19 cellular contexts compared by ENCODE assay signal in genomic region chr17:32826076-32826475, GRCh38. TPM values are rescaled to one million over a fixed set of nuclear protein-coding genes. Genes with fewer than 3 reads are reported as not detected.
A peak's percentile ranks its signal among the peaks of the same experiment; 100 is the strongest.
DNase-seq lines count a peak whose midpoint lies in the region; ATAC-seq and TF ChIP-seq lines count a peak whose summit lies in the region.
"Had no signal": no experiment of that assay in that cellular context is flagged by ENCODE, and none has a peak within 500 bp of the region (broad histone marks: within the 10 kb centered on the region; RNA-seq: fewer than 3 reads in every experiment).

No MANE protein-coding gene starts in this region.

- ATAC-seq in GM18867 (IDR thresholded peaks at IDR 0.05; ENCODE audit: unreplicated experiment) (no peak), WTC11 (no peak)
- ATAC-seq: HCT116 had no signal

- no peaks in the 10 kb centered on the region for H3K27me3 ChIP-seq in ascending aorta
- H3K27me3 ChIP-seq in ovary, result no peaks in the 10 kb centered on the region
- H3K27me3 ChIP-seq: BLaER1 treated with 17β-estradiol and CSF1 and Interleukin-3, amounts not matched to agents 10 nM and 100 nM had no signal

- H3K4me3 Mint-ChIP-seq in Calu3 (ENCODE audit: low read depth, unreplicated experiment) (no peak overlapping the region), neural crest cell (peak overlapping the region; percentile 18), WTC11 (no peak overlapping the region)
- H3K4me3 Mint-ChIP-seq: B cell; CD4-positive, CD25-positive, alpha-beta regulatory T cell; CD8-positive, alpha-beta memory T cell; HFFc6 had no signal

- no peak for TF ChIP-seq POLR2A in ovary (IDR thresholded peaks at IDR 0.05)

- intact Hi-C loops in Calu3 (cut with micrococcal nuclease; ENCODE audit: unreplicated experiment) (loop anchor here (2.0 kb wide), 1 partner anchor 19 kb away; no protein-coding TSS in a partner anchor), ascending aorta (cut with DNase I) (no loop called here), ovary (cut with DNase I) (loop anchor here in 2 of 4 donors (5.0 to 10.0 kb wide), 2 partner anchors 36 to 49 kb away; partner anchors contain the start of gene MYO1D (in 1 of the 2))

- TF ChIP-seq CTCF in Calu3 (IDR thresholded peaks at IDR 0.05; ENCODE audit: unreplicated experiment) (no peak), ascending aorta (IDR thresholded peaks at IDR 0.05) (no peak), coronary artery (IDR thresholded peaks at IDR 0.05) (no peak), neural crest cell (conservative IDR thresholded peaks at IDR 0.05) (no peak), WTC11 (IDR thresholded peaks at IDR 0.05) (no peak), ovary (IDR thresholded peaks at IDR 0.05) (no peak)

- no peaks in the 10 kb centered on the region for H3K9me3 ChIP-seq in ascending aorta
- no peaks in the 10 kb centered on the region for H3K9me3 ChIP-seq in ovary

- H3K27ac ChIP-seq in ascending aorta, result peak overlapping the region; percentile 48 to 77
- peak overlapping the region; percentile 2 to 55 for H3K27ac ChIP-seq in coronary artery
- H3K27ac ChIP-seq in ovary, result no peak overlapping the region
- H3K27ac ChIP-seq: BLaER1 treated with 17β-estradiol and CSF1 and Interleukin-3, amounts not matched to agents 10 nM and 100 nM; HL-60 had no signal

- H3K27me3 Mint-ChIP-seq in Calu3 (ENCODE audit: unreplicated experiment) (no peaks in the 10 kb centered on the region), neural crest cell (ENCODE audit: low read depth) (peaks cover 4% of the 10 kb centered on the region), WTC11 (ENCODE audit: low read depth) (no peaks in the 10 kb centered on the region; the same call in 1 of the 2 replicates)
- H3K27me3 Mint-ChIP-seq: B cell had no signal

- peaks cover 26% of the 10 kb centered on the region for H3K4me1 Mint-ChIP-seq in Calu3 (ENCODE audit: low read depth, unreplicated experiment)
- peaks cover 7% of the 10 kb centered on the region for H3K4me1 Mint-ChIP-seq in neural crest cell
- H3K4me1 Mint-ChIP-seq in WTC11, result peaks cover 2% of the 10 kb centered on the region; the same call in 1 of the 2 replicates

- H3K4me1 ChIP-seq in ascending aorta, result peaks cover 0 to 57% of the 10 kb centered on the region in 2 donors
- H3K4me1 ChIP-seq in ovary (ENCODE audit: insufficient read depth), result peaks cover 2% of the 10 kb centered on the region

- H3K4me3 ChIP-seq in ascending aorta (no peak overlapping the region), coronary artery (no peak overlapping the region), ovary (no peak overlapping the region)
- H3K4me3 ChIP-seq: BLaER1 treated with 17β-estradiol and CSF1 and Interleukin-3, amounts not matched to agents 10 nM and 100 nM had no signal

- H3K9me3 Mint-ChIP-seq in Calu3 (ENCODE audit: low read depth, unreplicated experiment) (no peaks in the 10 kb centered on the region), neural crest cell (no peaks in the 10 kb centered on the region), WTC11 (no peaks in the 10 kb centered on the region)
- H3K9me3 Mint-ChIP-seq: CD4-positive, CD25-positive, alpha-beta regulatory T cell; HFFc6 had no signal

- H3K36me3 Mint-ChIP-seq in Calu3 (ENCODE audit: insufficient read depth, unreplicated experiment), result peaks cover 11% of the 10 kb centered on the region
- no peaks in the 10 kb centered on the region for H3K36me3 Mint-ChIP-seq in neural crest cell (ENCODE audit: low read depth)
- H3K36me3 Mint-ChIP-seq in WTC11, result no peaks in the 10 kb centered on the region
- H3K36me3 Mint-ChIP-seq: CD4-positive, CD25-positive, alpha-beta regulatory T cell had no signal

- no peaks in the 10 kb centered on the region for H3K36me3 ChIP-seq in ascending aorta
- no peaks in the 10 kb centered on the region for H3K36me3 ChIP-seq in ovary
- H3K36me3 ChIP-seq: BLaER1 treated with 17β-estradiol and CSF1 and Interleukin-3, amounts not matched to agents 10 nM and 100 nM had no signal

- H3K27ac Mint-ChIP-seq in Calu3 (ENCODE audit: unreplicated experiment) (peak overlapping the region; percentile 51), neural crest cell (ENCODE audit: unreplicated experiment) (no peak overlapping the region), WTC11 (no peak overlapping the region)
- H3K27ac Mint-ChIP-seq: B cell; CD4-positive, CD25-positive, alpha-beta regulatory T cell; CD8-positive, alpha-beta memory T cell; HFFc6 had no signal

- no peak for TF ChIP-seq EP300 in ovary (IDR thresholded peaks at IDR 0.05)

- POLR2A ChIA-PET in WTC11 (lab: Charles Lee), result no interaction called here

- CTCF ChIA-PET in Calu3 (lab: Charles Lee) (no interaction called here), WTC11 (lab: Charles Lee) (interaction anchor here (0.8 to 1.5 kb wide), 2 partner anchors 51 to 84 kb away, joined by 3 to 8 read pairs; partner anchors contain the start of gene MYO1D)

- no TSS peak for BruUV-seq in Calu3 (replicated peaks; lab: Mats Ljungman, UMichigan)

- DNase-seq in Calu3 (no peak), ascending aorta (ENCODE audit: low spot score in 2 of 2) (no peak), coronary artery (ENCODE audit: low spot score) (no peak), neural crest cell (ENCODE audit: low read depth, low spot score) (no peak), WTC11 (ENCODE audit: low spot score) (no peak), ovary (no peak), mucosa of gallbladder (ENCODE audit: low spot score) (no peak)
- DNase-seq: 8988T; CD4-positive, CD25-positive, alpha-beta regulatory T cell; CD8-positive, alpha-beta memory T cell; COR-L47; GOT3; H7; HFFc6 had no signal

TF ChIP-seq in WTC11, 78 proteins besides CTCF, POLR2A, EP300 and RAD21:
- no peak for TF ChIP-seq SMAD4 (CRISPR knock-in tag; IDR thresholded peaks at IDR 0.05)

RNA-seq across cellular contexts. Expression of gene MYO1D, which starts 50.8 kb away (rescaled TPM):
- 51.9 and 57.2 TPM in 2 replicates for total RNA-seq in Calu3 (2022)
- total RNA-seq in ascending aorta, result 105 TPM
- 9.1 and 11.9 TPM in 2 replicates for total RNA-seq in neural crest cell
- 26.5 to 29.9 TPM (median 28.9 TPM) in 3 replicates for total RNA-seq in WTC11 (2021)
- 10 to 100 TPM; 43.0 to 57.7 (median 53.8) TPM for total RNA-seq in ovary
- 10 to 100 TPM; 20.9 to 62.2 TPM for polyA plus RNA-seq in ovary
- 150 TPM for total RNA-seq in mucosa of gallbladder

Comparison
In these comparisons a context has a peak if more than half of its experiments do, and no peak if none do; other contexts are left out.
1. H3K27ac ChIP-seq: peak in ascending aorta (2 of 2) and coronary artery (2 of 2); none in ovary (0 of 2).